Comparison of ENCODE assay signal across 13 cellular contexts in genomic region chr17:40458001-40458791, GRCh38. TPM values are rescaled to one million over a fixed set of nuclear protein-coding genes. Genes with fewer than 3 reads are reported as not detected.
A peak's percentile ranks its signal among the peaks of the same experiment; 100 is the strongest.
DNase-seq lines count a peak whose midpoint lies in the region; ATAC-seq and TF ChIP-seq lines count a peak whose summit lies in the region.
"Had no signal": no experiment of that assay in that cellular context is flagged by ENCODE, and none has a peak within 500 bp of the region (broad histone marks: within the 10 kb centered on the region; RNA-seq: fewer than 3 reads in every experiment).

No MANE protein-coding gene starts in this region.

- H3K4me3 ChIP-seq in esophagus squamous epithelium, result no peak overlapping the region
- H3K4me3 ChIP-seq: PC-9 had no signal

- H3K4me1 ChIP-seq in esophagus squamous epithelium, result peaks cover 3 to 95% (median 59%) of the 10 kb centered on the region in 3 donors

- TF ChIP-seq CTCF in AG09319 (IDR thresholded peaks at IDR 0.05; ENCODE audit: low read depth, low read length), result no peak
- no peak for TF ChIP-seq CTCF in esophagus squamous epithelium (IDR thresholded peaks at IDR 0.05)

- no peaks in the 10 kb centered on the region for H3K27me3 ChIP-seq in esophagus squamous epithelium

- ATAC-seq in GM21619 (IDR thresholded peaks at IDR 0.05; ENCODE audit: unreplicated experiment), result no peak
- no peak for ATAC-seq in GM21360 (IDR thresholded peaks at IDR 0.05; ENCODE audit: unreplicated experiment)
- ATAC-seq: effector memory CD8-positive, alpha-beta T cell; stimulated activated naive CD8-positive, alpha-beta T cell treated with anti-CD3 and anti-CD28 coated beads, Interleukin-15, Interleukin-2, amounts not matched to agents 100 U/mL and 50 U/mL, for 24 hours had no signal

- no peaks in the 10 kb centered on the region for H3K4me1 Mint-ChIP-seq in activated CD4-positive, alpha-beta memory T cell treated with anti-CD3 and anti-CD28 coated beads, Interleukin-2, amount 10 ng/mL, durations not matched to agents 7 days and 5 days

- no peaks in the 10 kb centered on the region for H3K9me3 ChIP-seq in esophagus squamous epithelium
- H3K9me3 ChIP-seq: neutrophil had no signal

- no peaks in the 10 kb centered on the region for H3K9me3 Mint-ChIP-seq in activated CD4-positive, alpha-beta memory T cell treated with anti-CD3 and anti-CD28 coated beads, Interleukin-2, amount 10 ng/mL, durations not matched to agents 7 days and 5 days
- H3K9me3 Mint-ChIP-seq: effector memory CD8-positive, alpha-beta T cell had no signal

- CTCF ChIA-PET in activated CD4-positive, alpha-beta memory T cell treated with anti-CD3 and anti-CD28 coated beads, Interleukin-2, amount 10 ng/mL, durations not matched to agents 7 days and 5 days (lab: Charles Lee), result no interaction called here

- 53 to 84% methylated on average over 7 to 8 of the region's 16 CpGs for WGBS in esophagus squamous epithelium, 2 donors

- DNase-seq in AG09319 (ENCODE audit: extremely low read depth, low read depth) (peak; percentile 91), NCI-H2227 (lab: John Stamatoyannopoulos, UW; ENCODE audit: unreplicated experiment) (peak; percentile 58), esophagus squamous epithelium (lab: John Stamatoyannopoulos, UW) (no peak), myocyte (ENCODE audit: low read depth) (peak; percentile 47)
- no peak for DNase-seq in stimulated activated CD4-positive, alpha-beta T cell treated with anti-CD3 and anti-CD28 coated beads, Interleukin-2, amount 100 ng/mL, for 24 hours
- no peak for DNase-seq in activated CD4-positive, alpha-beta memory T cell treated with anti-CD3 and anti-CD28 coated beads, Interleukin-2, amount 10 ng/mL, durations not matched to agents 7 days and 5 days
- DNase-seq: DMS79; effector memory CD8-positive, alpha-beta T cell; PC-9; stimulated activated naive CD8-positive, alpha-beta T cell treated with anti-CD3 and anti-CD28 coated beads, Interleukin-15, Interleukin-2, amounts not matched to agents 100 U/mL and 50 U/mL, for 24 hours had no signal

- H3K36me3 Mint-ChIP-seq in activated CD4-positive, alpha-beta memory T cell treated with anti-CD3 and anti-CD28 coated beads, Interleukin-2, amount 10 ng/mL, durations not matched to agents 7 days and 5 days (ENCODE audit: low read depth), result peaks cover 27% of the 10 kb centered on the region

- H3K36me3 ChIP-seq in esophagus squamous epithelium, result peaks cover 9 to 53% (median 10%) of the 10 kb centered on the region in 3 donors
- H3K36me3 ChIP-seq: neutrophil had no signal

- peaks cover 4% of the 10 kb centered on the region for H3K27me3 Mint-ChIP-seq in activated CD4-positive, alpha-beta memory T cell treated with anti-CD3 and anti-CD28 coated beads, Interleukin-2, amount 10 ng/mL, durations not matched to agents 7 days and 5 days
- H3K27me3 Mint-ChIP-seq: effector memory CD8-positive, alpha-beta T cell had no signal

- peak overlapping the region; percentile 9 to 64 (median 50) for H3K27ac ChIP-seq in esophagus squamous epithelium
- H3K27ac ChIP-seq: neutrophil, PC-9 had no signal

- no peak overlapping the region for H3K27ac Mint-ChIP-seq in activated CD4-positive, alpha-beta memory T cell treated with anti-CD3 and anti-CD28 coated beads, Interleukin-2, amount 10 ng/mL, durations not matched to agents 7 days and 5 days

- TF ChIP-seq POLR2A in esophagus squamous epithelium (IDR thresholded peaks at IDR 0.05), result no peak

- POLR2A ChIA-PET in activated CD4-positive, alpha-beta memory T cell treated with anti-CD3 and anti-CD28 coated beads, Interleukin-2, amount 10 ng/mL, durations not matched to agents 7 days and 5 days (lab: Charles Lee), result no interaction called here

- no peak overlapping the region for H3K4me3 Mint-ChIP-seq in activated CD4-positive, alpha-beta memory T cell treated with anti-CD3 and anti-CD28 coated beads, Interleukin-2, amount 10 ng/mL, durations not matched to agents 7 days and 5 days
- H3K4me3 Mint-ChIP-seq: effector memory CD8-positive, alpha-beta T cell had no signal

- intact Hi-C loops in esophagus squamous epithelium (cut with DNase I), result no loop called here

RNA-seq across cellular contexts. Expression of gene IGFBP4, which starts 14.9 kb away (rescaled TPM):
- total RNA-seq in esophagus squamous epithelium, result 100 to 1,000 TPM in 1 of 4 donors, 10 to 100 TPM in 3; 27.1 to 154 (median 73.0) TPM
- total RNA-seq in myocyte, result 37.4 and 41.3 TPM in 2 replicates
- 352 TPM for polyA plus RNA-seq in myocyte (2012)
- 10 to 100 TPM; 27.1 to 28.4 TPM for total RNA-seq in activated CD4-positive, alpha-beta memory T cell treated with anti-CD3 and anti-CD28 coated beads, Interleukin-2, amount 10 ng/mL, durations not matched to agents 7 days and 5 days

RNA-seq across cellular contexts. Expression of gene TOP2A, which starts 40.5 kb away (rescaled TPM):
- 10 to 100 TPM; 24.9 to 87.1 (median 50.6) TPM for total RNA-seq in esophagus squamous epithelium
- total RNA-seq in myocyte, result 2.2 and 2.3 TPM in 2 replicates
- 0.30 TPM for polyA plus RNA-seq in myocyte (2012)
- total RNA-seq in activated CD4-positive, alpha-beta memory T cell treated with anti-CD3 and anti-CD28 coated beads, Interleukin-2, amount 10 ng/mL, durations not matched to agents 7 days and 5 days, result 100 to 1,000 TPM; 361 to 373 TPM

RNA-seq across cellular contexts. Expression of gene TNS4, which starts 43.2 kb away (rescaled TPM):
- total RNA-seq in esophagus squamous epithelium, result 100 to 1,000 TPM in 1 of 4 donors, 10 to 100 TPM in 3; 34.6 to 104 (median 71.1) TPM
- not detected in 2 replicates for total RNA-seq in myocyte
- 0.03 TPM for polyA plus RNA-seq in myocyte (2012)
- total RNA-seq in activated CD4-positive, alpha-beta memory T cell treated with anti-CD3 and anti-CD28 coated beads, Interleukin-2, amount 10 ng/mL, durations not matched to agents 7 days and 5 days, result 10 to 100 TPM in 1 of 2 experiments, 1 to 10 TPM in 1; 9.5 to 12.7 TPM

Comparison
In these comparisons a context has a peak if more than half of its experiments do, and no peak if none do; other contexts are left out.
1. DNase-seq: peak in AG09319 (single experiment), NCI-H2227 (single experiment) and myocyte (single experiment); none in esophagus squamous epithelium (single experiment), stimulated activated CD4-positive, alpha-beta T cell treated with anti-CD3 and anti-CD28 coated beads, Interleukin-2, amount 100 ng/mL, for 24 hours (0 of 2) and activated CD4-positive, alpha-beta memory T cell treated with anti-CD3 and anti-CD28 coated beads, Interleukin-2, amount 10 ng/mL, durations not matched to agents 7 days and 5 days (single experiment).
2. RNA of gene TNS4, which starts 43.2 kb away (total RNA-seq): 34.6 to 104 TPM in esophagus squamous epithelium and 9.5 to 12.7 TPM in activated CD4-positive, alpha-beta memory T cell treated with anti-CD3 and anti-CD28 coated beads, Interleukin-2, amount 10 ng/mL, durations not matched to agents 7 days and 5 days; not detected in myocyte; every median in the first group is over 10 times any median in the second.